In genomic region chr4:154686838-154687237, GRCh38 we compare ENCODE assay signal across 19 cellular contexts. TPM values are rescaled to one million over a fixed set of nuclear protein-coding genes. Genes with fewer than 3 reads are reported as not detected.
DNase-seq lines count a peak whose midpoint lies in the region; ATAC-seq and TF ChIP-seq lines count a peak whose summit lies in the region.
"Had no signal": no experiment of that assay in that cellular context is flagged by ENCODE, and none has a peak within 500 bp of the region (broad histone marks: within the 10 kb centered on the region; RNA-seq: fewer than 3 reads in every experiment).

No MANE protein-coding gene starts in this region.

- H3K27me3 ChIP-seq in OCI-LY3 (ENCODE audit: low read depth, low read length) (no peaks in the 10 kb centered on the region), osteoblast (ENCODE audit: insufficient read depth, low read length) (no peaks in the 10 kb centered on the region)
- H3K27me3 ChIP-seq: left lung, sigmoid colon, SJCRH30 had no signal

- 0 out of 3 replicates have a peak, but pooled peaks have one; percentile 10 for TF ChIP-seq CTCF in GM12872 (IDR thresholded peaks at IDR 0.05; ENCODE audit: insufficient read depth, low read depth, low read length)
- peak; percentile 43 for TF ChIP-seq CTCF in OCI-LY3 (IDR thresholded peaks at IDR 0.05; ENCODE audit: low read depth, low read length)
- TF ChIP-seq CTCF in epithelial cell of esophagus (IDR thresholded peaks at IDR 0.05; ENCODE audit: insufficient read depth, low read depth, low read length, missing control alignments) = peak; percentile 27
- peak; percentile 26 for TF ChIP-seq CTCF in osteoblast (IDR thresholded peaks at IDR 0.05; ENCODE audit: extremely low read depth, low read depth, low read length)
- TF ChIP-seq CTCF in omental fat pad (IDR thresholded peaks at IDR 0.05) = no peak

- H3K4me2 ChIP-seq in OCI-LY3 (ENCODE audit: low read length) (no peak overlapping the region), osteoblast (ENCODE audit: insufficient read depth, low read length) (no peak overlapping the region)
- H3K4me2 ChIP-seq: KMS-11 had no signal

- H3K9me3 ChIP-seq in OCI-LY3 (ENCODE audit: insufficient read depth, low read length) = no peaks in the 10 kb centered on the region
- H3K9me3 ChIP-seq in osteoblast (ENCODE audit: low read depth, low read length) = no peaks in the 10 kb centered on the region
- H3K9me3 ChIP-seq: left lung, sigmoid colon, SJCRH30 had no signal

- H3K36me3 ChIP-seq in OCI-LY3 (replicated peaks; ENCODE audit: low read depth, low read length) = no peaks in the 10 kb centered on the region
- H3K36me3 ChIP-seq in osteoblast (ENCODE audit: insufficient read depth, low read length) = no peaks in the 10 kb centered on the region
- H3K36me3 ChIP-seq: left lung, sigmoid colon, SJCRH30 had no signal

- H3K79me2 ChIP-seq in OCI-LY3 (ENCODE audit: low read length) (no peaks in the 10 kb centered on the region), osteoblast (ENCODE audit: insufficient read depth, low read length) (no peaks in the 10 kb centered on the region)

- H4K20me1 ChIP-seq in OCI-LY3 (ENCODE audit: insufficient read depth, low read length) (no peaks in the 10 kb centered on the region), osteoblast (ENCODE audit: insufficient read depth, low read length) (no peaks in the 10 kb centered on the region)

- H3K4me3 ChIP-seq in OCI-LY3 (ENCODE audit: low read length) = no peak overlapping the region
- no peak overlapping the region for H3K4me3 ChIP-seq in epithelial cell of esophagus (ENCODE audit: low read length)
- no peak overlapping the region for H3K4me3 ChIP-seq in osteoblast (ENCODE audit: insufficient read depth, low read length)
- H3K4me3 ChIP-seq: left lung, sigmoid colon, SJCRH30 had no signal

- no peak overlapping the region for H3K27ac ChIP-seq in OCI-LY3 (ENCODE audit: low read length)
- no peak overlapping the region for H3K27ac ChIP-seq in osteoblast (ENCODE audit: low read depth, low read length)
- H3K27ac ChIP-seq: KMS-11, left lung, sigmoid colon, SJCRH30 had no signal

- H3K9ac ChIP-seq in OCI-LY3 (ENCODE audit: low read length) = no peak overlapping the region
- H3K9ac ChIP-seq: KMS-11 had no signal

- peak; percentile 18 for DNase-seq in epithelial cell of esophagus (ENCODE audit: low read depth)
- peak; percentile 62 for DNase-seq in osteoblast (ENCODE audit: insufficient read length, low spot score, missing footprints)
- no peak for DNase-seq in AG08395 (ENCODE audit: low spot score)
- DNase-seq in NCI-H524 (lab: John Stamatoyannopoulos, UW) = no peak
- no peak for DNase-seq in omental fat pad (ENCODE audit: low spot score)
- DNase-seq: activated CD8-positive, alpha-beta memory T cell treated with anti-CD3 and anti-CD28 coated beads, Interleukin-2, amount 10 ng/mL, durations not matched to agents 7 days and 5 days; activated gamma-delta T cell treated with Interleukin-2 at 50 U/mL for 16 hours; effector memory CD8-positive, alpha-beta T cell; left lung; naive B cell; NCI-H1930; NCI-H82; sigmoid colon; SJCRH30; stimulated activated naive CD4-positive, alpha-beta T cell had no signal

- H3K4me1 ChIP-seq in OCI-LY3 (ENCODE audit: low read length) (no peaks in the 10 kb centered on the region), osteoblast (ENCODE audit: insufficient read depth, low read length) (no peaks in the 10 kb centered on the region)
- H3K4me1 ChIP-seq: left lung, sigmoid colon, SJCRH30 had no signal

- H2AFZ ChIP-seq in OCI-LY3 (ENCODE audit: low read depth, low read length) = no peak overlapping the region
- no peak overlapping the region for H2AFZ ChIP-seq in osteoblast (ENCODE audit: low read length)

- ATAC-seq in HG03460 (IDR thresholded peaks at IDR 0.05; ENCODE audit: unreplicated experiment) = no peak
- no peak for ATAC-seq in omental fat pad (ENCODE audit: low FRiP score)
- ATAC-seq: activated CD8-positive, alpha-beta memory T cell treated with anti-CD3 and anti-CD28 coated beads, Interleukin-2, amount 10 ng/mL, durations not matched to agents 7 days and 5 days; effector memory CD8-positive, alpha-beta T cell; left lung had no signal

RNA-seq across cellular contexts. Expression of gene LRAT, which starts 57.0 kb away (rescaled TPM):
- total RNA-seq in osteoblast (not detected in 2 replicates), omental fat pad (1 to 10 TPM in 2 of 4 donors, not detected in 2; 1.7 to 2.4 TPM)
- total RNA-seq: activated CD8-positive, alpha-beta memory T cell treated with anti-CD3 and anti-CD28 coated beads, Interleukin-2, amount 10 ng/mL, durations not matched to agents 7 days and 5 days; SJCRH30 had no signal

Comparison
In these comparisons a context has a peak if more than half of its experiments do, and no peak if none do; other contexts are left out.
1. CTCF ChIP-seq: peak in GM12872 (single experiment), OCI-LY3 (single experiment), epithelial cell of esophagus (single experiment) and osteoblast (single experiment); none in omental fat pad (0 of 3).
2. DNase-seq: peak in epithelial cell of esophagus (single experiment) and osteoblast (single experiment); none in AG08395 (single experiment), NCI-H524 (0 of 2) and omental fat pad (single experiment).